ENCODE assay signal across 8 cellular contexts in the genomic region with DNA sequence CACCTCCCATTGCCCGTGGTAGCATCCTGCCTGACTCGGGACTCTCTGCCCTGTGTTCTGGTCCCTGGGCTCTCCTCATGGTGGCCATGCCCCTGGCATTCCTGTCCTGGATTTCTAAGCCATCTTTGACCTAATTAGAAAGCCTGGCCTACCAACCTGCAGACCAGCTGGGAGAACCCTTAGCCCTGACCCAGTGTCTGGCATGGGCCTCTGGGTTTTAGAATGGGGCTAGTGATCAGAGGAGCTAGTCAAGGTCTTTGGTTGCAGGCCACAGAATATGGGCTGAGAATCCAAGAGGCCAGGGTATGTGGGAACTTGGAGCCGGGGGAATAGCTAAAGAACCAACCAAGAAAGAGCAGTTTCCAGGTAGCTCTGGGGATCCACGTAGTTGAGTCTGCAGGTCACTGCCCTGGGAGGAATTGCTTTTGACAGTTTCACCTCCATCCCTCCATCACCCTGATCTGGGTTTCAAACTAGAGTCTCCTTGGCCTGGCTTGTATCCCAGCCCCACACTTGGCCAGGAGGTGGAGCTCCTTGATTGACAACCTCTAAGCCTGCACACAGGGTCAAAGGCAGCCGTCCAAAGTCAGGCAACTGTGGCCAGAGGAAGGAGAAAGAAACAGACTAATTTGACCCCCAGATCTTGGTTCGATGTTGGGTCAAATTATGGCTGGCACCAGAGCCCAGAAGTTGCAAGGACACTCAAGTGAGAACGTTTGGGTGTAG. TPM values are rescaled to one million over a fixed set of nuclear protein-coding genes. Genes with fewer than 3 reads are reported as not detected.
DNase-seq lines count a peak whose midpoint lies in the region; ATAC-seq and TF ChIP-seq lines count a peak whose summit lies in the region.

No MANE protein-coding gene starts in this region.

- no peaks in the 10 kb centered on the region for H3F3A ChIP-seq in MM.1S (ENCODE audit: insufficient read depth, low read length)

- H3K36me3 ChIP-seq in MM.1S (replicated peaks; ENCODE audit: insufficient read depth, low read length) (no peaks in the 10 kb centered on the region), endodermal cell (ENCODE audit: control insufficient read depth, insufficient read depth, low read length) (no peaks in the 10 kb centered on the region), thyroid gland (no peaks in the 10 kb centered on the region)
- no peaks in the 10 kb centered on the region for H3K36me3 ChIP-seq in naive thymus-derived CD4-positive, alpha-beta T cell (ENCODE audit: control insufficient read depth in 2 of 3, insufficient read depth in 3 of 3, low read length in 3 of 3)

- intact Hi-C loops in naive thymus-derived CD4-positive, alpha-beta T cell (cut with micrococcal nuclease) = loop anchor here (1.0 to 5.0 kb wide), 9 partner anchors 19 to 286 kb away; no protein-coding TSS in a partner anchor
- intact Hi-C loops in thyroid gland (cut with DNase I) = loop anchor here (5.0 kb wide), 1 partner anchor 48 kb away; no protein-coding TSS in a partner anchor

- H3K9ac ChIP-seq in MM.1S (ENCODE audit: low read length) (no peak overlapping the region), endodermal cell (ENCODE audit: extremely low read depth, low read length, poor library complexity, severe bottlenecking) (no peak overlapping the region)

- POLR2A ChIA-PET in GM10248 (lab: Yijun Ruan, JAX) = no interaction called here
- POLR2A ChIA-PET in naive thymus-derived CD4-positive, alpha-beta T cell (lab: Charles Lee) = interaction anchor here (0.6 to 0.9 kb wide), 3 partner anchors 56 to 74 kb away, joined by 3 to 6 read pairs (median 5); no protein-coding TSS in a partner anchor

- no peak overlapping the region for H3K4me3 ChIP-seq in MM.1S (ENCODE audit: low read length)
- no peak overlapping the region for H3K4me3 ChIP-seq in endodermal cell (ENCODE audit: low read length)
- H3K4me3 ChIP-seq in naive thymus-derived CD4-positive, alpha-beta T cell (ENCODE audit: low read length) = no peak overlapping the region
- H3K4me3 ChIP-seq in thyroid gland (replicated peaks in 1 of 3) = no peak overlapping the region

- no peak overlapping the region for H2AFZ ChIP-seq in MM.1S (ENCODE audit: low read length)

- DNase-seq in GM10248 (ENCODE audit: extremely low spot score) = peak; percentile 78
- peak; percentile 66 for DNase-seq in MM.1S
- DNase-seq in activated CD4-positive, alpha-beta T cell treated with anti-CD3 and anti-CD28 coated beads, Interleukin-2, amount 50 U/mL, for 4 hours = peak; percentile 44 to 48
- DNase-seq in endodermal cell = peak; percentile 83
- peak in 7 of 9 donors; percentile 18 to 50 (median 44) for DNase-seq in naive thymus-derived CD4-positive, alpha-beta T cell
- DNase-seq in thyroid gland = peak; percentile 46
- DNase-seq in epidermal melanocyte (ENCODE audit: insufficient read length, low spot score) = no peak
- no peak for DNase-seq in amniotic stem cell (lab: John Stamatoyannopoulos, UW)

- no peak for TF ChIP-seq POLR2A in thyroid gland (IDR thresholded peaks at IDR 0.05)

- CTCF ChIA-PET in GM10248 (lab: Yijun Ruan, JAX) = interaction anchor here (0.7 to 6.7 kb wide), 33 partner anchors 8 to 372 kb away, joined by 3 to 93 read pairs (median 4); no protein-coding TSS in a partner anchor
- CTCF ChIA-PET in naive thymus-derived CD4-positive, alpha-beta T cell (lab: Charles Lee) = interaction anchor here (0.6 to 3.8 kb wide), 11 partner anchors 19 to 286 kb away, joined by 3 to 32 read pairs (median 4); no protein-coding TSS in a partner anchor

- 70 to 82% methylated on average over 4 to 7 of the region's 7 CpGs for WGBS in endodermal cell (ENCODE audit: insufficient coverage in 1 of 2, insufficient read length in 1 of 2), 2 experiments
- WGBS in thyroid gland, 2 donors = 61 to 67% methylated on average over 7 of the region's 7 CpGs

- no peaks in the 10 kb centered on the region for H3K27me3 Mint-ChIP-seq in endodermal cell (ENCODE audit: insufficient read depth)
- peaks cover 0 to 7% (median 0%) of the 10 kb centered on the region in 5 donors for H3K27me3 Mint-ChIP-seq in naive thymus-derived CD4-positive, alpha-beta T cell

- H3K36me3 Mint-ChIP-seq in endodermal cell (ENCODE audit: low read depth) = no peaks in the 10 kb centered on the region
- H3K36me3 Mint-ChIP-seq in naive thymus-derived CD4-positive, alpha-beta T cell = no peaks in the 10 kb centered on the region

- no peak overlapping the region for H3K4me3 Mint-ChIP-seq in endodermal cell
- no peak overlapping the region for H3K4me3 Mint-ChIP-seq in naive thymus-derived CD4-positive, alpha-beta T cell

- TF ChIP-seq CTCF in GM10248 (IDR thresholded peaks at IDR 0.05; ENCODE audit: control extremely low read depth, extremely low read depth, low read depth, missing control alignments) = peak; percentile 87
- peak; percentile 86 for TF ChIP-seq CTCF in MM.1S (IDR thresholded peaks at IDR 0.05; ENCODE audit: low read length)
- peak; percentile 75 for TF ChIP-seq CTCF in endodermal cell (conservative IDR thresholded peaks at IDR 0.05)
- peak in 4 of 6 experiments; percentile 26 to 39 (median 36) for TF ChIP-seq CTCF in thyroid gland (IDR thresholded peaks at IDR 0.05)

- H3K9me2 ChIP-seq in MM.1S (replicated peaks; ENCODE audit: insufficient read depth, low read length) = no peaks in the 10 kb centered on the region

- 0 out of 2 replicates have a peak, but pooled peaks cover 3% of the 10 kb centered on the region for H3K9me3 ChIP-seq in MM.1S (replicated peaks; ENCODE audit: insufficient read depth, low read length)
- H3K9me3 ChIP-seq in endodermal cell (ENCODE audit: control insufficient read depth, low read length) = no peaks in the 10 kb centered on the region
- no peaks in the 10 kb centered on the region for H3K9me3 ChIP-seq in naive thymus-derived CD4-positive, alpha-beta T cell (ENCODE audit: control insufficient read depth in 2 of 3, low read length in 3 of 3)
- H3K9me3 ChIP-seq in thyroid gland = no peaks in the 10 kb centered on the region

- H3K27me3 ChIP-seq in MM.1S (replicated peaks; ENCODE audit: insufficient read depth, low read length) (peaks cover 17% of the 10 kb centered on the region), endodermal cell (ENCODE audit: control insufficient read depth, insufficient read depth, low read length, poor library complexity, severe bottlenecking) (no peaks in the 10 kb centered on the region), thyroid gland (no peaks in the 10 kb centered on the region)
- H3K27me3 ChIP-seq in naive thymus-derived CD4-positive, alpha-beta T cell (ENCODE audit: control insufficient read depth in 2 of 2, insufficient read depth in 2 of 2, low read length in 2 of 2) = no peaks in the 10 kb centered on the region

- ATAC-seq in naive thymus-derived CD4-positive, alpha-beta T cell = peak; percentile 80

- peaks cover 4% of the 10 kb centered on the region for H3K4me1 Mint-ChIP-seq in endodermal cell
- H3K4me1 Mint-ChIP-seq in naive thymus-derived CD4-positive, alpha-beta T cell = peaks cover 27 to 56% (median 45%) of the 10 kb centered on the region in 7 donors

- H4K20me1 ChIP-seq in MM.1S (ENCODE audit: insufficient read depth, low read length) = no peaks in the 10 kb centered on the region

- H3K79me2 ChIP-seq in MM.1S (ENCODE audit: low read length) = no peaks in the 10 kb centered on the region

- no peak overlapping the region for H3K27ac Mint-ChIP-seq in endodermal cell
- peak overlapping the region in 5 of 9 donors; percentile 9 to 77 (median 64) for H3K27ac Mint-ChIP-seq in naive thymus-derived CD4-positive, alpha-beta T cell

- no peaks in the 10 kb centered on the region for H3K9me3 Mint-ChIP-seq in endodermal cell
- H3K9me3 Mint-ChIP-seq in naive thymus-derived CD4-positive, alpha-beta T cell = no peaks in the 10 kb centered on the region

- no peak overlapping the region for H3K4me2 ChIP-seq in MM.1S (ENCODE audit: low read depth, low read length)

- H3K27ac ChIP-seq in MM.1S (ENCODE audit: low read length) (no peak overlapping the region), endodermal cell (ENCODE audit: low read depth, low read length) (no peak overlapping the region), thyroid gland (no peak overlapping the region)
- no peak overlapping the region for H3K27ac ChIP-seq in naive thymus-derived CD4-positive, alpha-beta T cell (ENCODE audit: low read depth, low read length)

- H3K4me1 ChIP-seq in MM.1S (ENCODE audit: low read length) (no peaks in the 10 kb centered on the region), endodermal cell (ENCODE audit: control insufficient read depth, insufficient read depth, low read length) (no peaks in the 10 kb centered on the region), thyroid gland (no peaks in the 10 kb centered on the region)
- peaks cover 7 to 30% of the 10 kb centered on the region in 2 donors for H3K4me1 ChIP-seq in naive thymus-derived CD4-positive, alpha-beta T cell (ENCODE audit: control insufficient read depth in 2 of 2, insufficient read depth in 2 of 2, low read length in 2 of 2)

RNA-seq across cellular contexts. Expression of gene ABCG1, which starts 54.7 kb away (rescaled TPM):
- total RNA-seq in endodermal cell (1 to 10 TPM; 1.6 to 5.4 TPM), thyroid gland (10 to 100 TPM; 13.8 to 34.1 (median 18.9) TPM)
- polyA plus RNA-seq in endodermal cell (2013, experiment 1 of 2) = 1.5 TPM
- polyA plus RNA-seq in endodermal cell (2013, experiment 2 of 2) = 1.7 TPM
- total RNA-seq in naive thymus-derived CD4-positive, alpha-beta T cell = 10 to 100 TPM in 3 of 5 experiments, under 1 TPM in 2; 0.67 to 49.7 (median 17.0) TPM
- polyA plus RNA-seq in naive thymus-derived CD4-positive, alpha-beta T cell = 10 to 100 TPM; 11.1 to 25.3 TPM

Comparison
In these comparisons a context has a peak if more than half of its experiments do, and no peak if none do; other contexts are left out.
1. DNase-seq: peak in GM10248 (single experiment), MM.1S (single experiment), activated CD4-positive, alpha-beta T cell treated with anti-CD3 and anti-CD28 coated beads, Interleukin-2, amount 50 U/mL, for 4 hours (2 of 2), endodermal cell (single experiment), naive thymus-derived CD4-positive, alpha-beta T cell (7 of 9) and thyroid gland (2 of 2); none in epidermal melanocyte (single experiment) and amniotic stem cell (single experiment).
2. CTCF ChIP-seq: peak in every context shown above with its lines; median percentile 87 in GM10248; 86 in MM.1S; 75 in endodermal cell; 36 in thyroid gland.